ENCODE assay signal across 8 cellular contexts in the genomic region with DNA sequence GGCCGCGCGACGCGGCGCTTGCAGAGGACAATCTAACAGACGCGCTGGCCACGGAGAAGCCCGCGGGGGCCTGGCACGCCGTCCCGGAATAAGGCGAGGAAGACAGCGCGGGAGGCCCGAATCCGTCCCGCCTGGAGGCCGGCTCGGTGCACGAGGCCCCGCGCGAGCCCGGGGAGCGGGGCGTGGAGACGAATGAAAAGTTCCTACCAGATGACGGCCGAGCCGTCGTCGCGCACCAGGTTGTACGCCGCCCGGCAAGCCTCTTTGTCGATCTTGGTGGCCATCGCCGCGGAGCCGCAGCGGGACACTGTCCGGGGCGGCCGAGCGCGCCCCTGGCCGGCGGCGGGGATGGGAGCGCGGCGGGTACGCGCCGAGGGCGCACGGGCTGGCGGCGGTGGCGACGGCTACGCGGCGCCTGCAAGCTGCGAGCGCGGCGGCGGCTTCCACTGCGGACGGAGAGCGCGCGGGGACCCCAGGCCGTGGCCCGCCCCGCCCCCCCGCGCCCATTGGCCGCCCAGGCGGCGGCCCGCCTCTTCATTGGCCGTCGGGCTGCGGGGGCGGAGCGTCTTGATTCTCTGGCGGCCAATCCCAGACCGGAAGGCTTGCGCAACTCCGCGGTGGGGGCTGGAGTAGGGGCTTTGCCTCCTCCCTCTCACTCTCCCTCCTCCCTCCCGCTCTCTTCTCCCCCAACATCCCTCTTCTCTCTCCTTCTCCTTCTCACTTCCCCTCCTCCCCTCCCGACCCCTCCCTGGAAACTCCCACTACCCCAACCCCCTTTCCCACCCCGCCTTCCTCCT. TPM values are rescaled to one million over a fixed set of nuclear protein-coding genes. Genes with fewer than 3 reads are reported as not detected.
DNase-seq lines count a peak whose midpoint lies in the region; ATAC-seq, FAIRE-seq and TF ChIP-seq lines count a peak whose summit lies in the region.

COTL1 (minus strand) TSS at position 448 of the 797 bp plus-strand sequence; CDS start at position 284, 164 bp downstream.

- ATAC-seq in GM21423 (IDR thresholded peaks at IDR 0.05; ENCODE audit: unreplicated experiment) = peak; percentile 85

- no TSS peak for BruUV-seq in endothelial cell of umbilical vein (replicated peaks; lab: Mats Ljungman, UMichigan)

- H3K27me3 ChIP-seq in HUES64 (ENCODE audit: insufficient read depth, low read length) = peaks cover 7% of the 10 kb centered on the region
- H3K27me3 ChIP-seq in OCI-LY1 (ENCODE audit: insufficient read depth, low read length) = no peaks in the 10 kb centered on the region
- no peaks in the 10 kb centered on the region for H3K27me3 ChIP-seq in endothelial cell of umbilical vein (ENCODE audit: control insufficient read depth in 2 of 2, insufficient read depth in 2 of 2, low read length in 2 of 2)

- dilution Hi-C loops in endothelial cell of umbilical vein (cut with MboI; ENCODE audit: extremely low pct_ligation_motif_present, low sequenced_read_pairs) = loop anchor here (25.0 kb wide), 1 partner anchor 106 kb away; the partner anchor contains the start of gene MEAK7

- H3K9ac ChIP-seq in HUES64 (ENCODE audit: low read depth, low read length) (peak within 1 kb of the TSS; percentile 75), OCI-LY1 (ENCODE audit: low read length) (peak within 1 kb of the TSS; percentile 95), endothelial cell of umbilical vein (replicated peaks; ENCODE audit: extremely low read depth, insufficient read depth, low read length) (peak within 1 kb of the TSS; percentile 73)

- H3K27ac ChIP-seq in HUES64 (ENCODE audit: low read depth, low read length) (peak within 1 kb of the TSS; percentile 89), OCI-LY1 (ENCODE audit: low read depth, low read length, poor library complexity, severe bottlenecking) (peak within 1 kb of the TSS; percentile 76), endothelial cell of umbilical vein (ENCODE audit: insufficient read depth, low read depth, low read length) (peak within 1 kb of the TSS; percentile 57)

- H3F3A ChIP-seq in OCI-LY1 (ENCODE audit: insufficient read depth, low read length) = no peaks in the 10 kb centered on the region

- peak; percentile 93 for FAIRE-seq in endothelial cell of umbilical vein (lab: Jason Lieb, UNC)

- H3K79me2 ChIP-seq in OCI-LY1 (ENCODE audit: insufficient read depth, low read length) = peaks cover 44% of the 10 kb centered on the region
- H3K79me2 ChIP-seq in endothelial cell of umbilical vein (ENCODE audit: control insufficient read depth, insufficient read depth, low read length) = peaks cover 46% of the 10 kb centered on the region

- peak within 1 kb of the TSS; percentile 79 for H3K4me2 ChIP-seq in OCI-LY1 (ENCODE audit: low read length)
- H3K4me2 ChIP-seq in endothelial cell of umbilical vein (ENCODE audit: insufficient read depth, low read length) = peak within 1 kb of the TSS; percentile 97

- no peaks in the 10 kb centered on the region for H3K9me2 ChIP-seq in OCI-LY1 (ENCODE audit: low read depth, low read length)

- H4K20me1 ChIP-seq in OCI-LY1 (ENCODE audit: insufficient read depth, low read length) (no peaks in the 10 kb centered on the region), endothelial cell of umbilical vein (replicated peaks; ENCODE audit: control insufficient read depth, extremely low read depth, insufficient read depth, low read length) (no peaks in the 10 kb centered on the region)

- TF ChIP-seq CTCF in OCI-LY1 (IDR thresholded peaks at IDR 0.05; ENCODE audit: low read length) (no peak), endothelial cell of umbilical vein (IDR thresholded peaks at IDR 0.05; ENCODE audit: extremely low read depth in 1 of 2, insufficient read depth in 1 of 2, low read depth in 1 of 2, low read length in 2 of 2) (no peak)

- intact Hi-C loops in endothelial cell of umbilical vein (cut with micrococcal nuclease) = loop anchor here (1.0 to 2.0 kb wide), 5 partner anchors 15 to 107 kb away; no protein-coding TSS in a partner anchor

- DNase-seq in Caki2 (ENCODE audit: low read depth) = peak; percentile 97
- peak; percentile 98 for DNase-seq in activated CD8-positive, alpha-beta memory T cell treated with anti-CD3 and anti-CD28 coated beads, Interleukin-2, amount 50 U/mL, for 4 hours
- peak; percentile 93 for DNase-seq in endothelial cell of umbilical vein (ENCODE audit: low read depth, low spot score)
- DNase-seq in middle frontal gyrus (ENCODE audit: extremely low spot score, low spot score) = peak; percentile 92
- DNase-seq in stimulated activated CD8-positive, alpha-beta memory T cell treated with anti-CD3 and anti-CD28 coated beads, Interleukin-2, amount 100 ng/mL, for 1 hour (ENCODE audit: low read depth in 2 of 2) = peak; percentile 89 to 96

- POLR2A ChIA-PET in endothelial cell of umbilical vein (lab: Charles Lee) = interaction anchor here (0.6 to 1.6 kb wide), 3 partner anchors 85 to 97 kb away, joined by 3 to 14 read pairs (median 4); no protein-coding TSS in a partner anchor

- H3K4me1 ChIP-seq in HUES64 (ENCODE audit: insufficient read depth, low read length) (peaks cover 25% of the 10 kb centered on the region; the same call in 1 of the 2 replicates), OCI-LY1 (ENCODE audit: insufficient read depth, low read length, severe bottlenecking) (peaks cover 49% of the 10 kb centered on the region), endothelial cell of umbilical vein (ENCODE audit: control insufficient read depth, extremely low read depth, insufficient read depth, low read length) (peaks cover 31% of the 10 kb centered on the region)

- peak; percentile 93 for TF ChIP-seq POLR2A in endothelial cell of umbilical vein (IDR thresholded peaks at IDR 0.05; ENCODE audit: low read depth, low read length)

- H3K36me3 ChIP-seq in HUES64 (ENCODE audit: insufficient read depth, low read length) = peaks cover 18% of the 10 kb centered on the region; the same call in 1 of the 2 replicates
- peaks cover 44% of the 10 kb centered on the region for H3K36me3 ChIP-seq in OCI-LY1 (ENCODE audit: insufficient read depth, low read length)
- peaks cover 0 to 2% of the 10 kb centered on the region in 2 experiments for H3K36me3 ChIP-seq in endothelial cell of umbilical vein (ENCODE audit: control insufficient read depth in 2 of 2, extremely low read depth in 1 of 2, insufficient read depth in 2 of 2, low read length in 2 of 2)

- in situ Hi-C loops in Caki2 (cut with HindIII; ENCODE audit: low pct_unique_long_range_greater_than_20kb, low sequenced_read_pairs) = no loop called here

- WGBS in HUES64 = under 1% methylated on average over 100 of the region's 100 CpGs

- CTCF ChIA-PET in endothelial cell of umbilical vein (lab: Charles Lee) = interaction anchor here (0.8 to 7.3 kb wide), 7 partner anchors 15 to 353 kb away, joined by 3 to 74 read pairs (median 3); partner anchors contain the start of gene MEAK7

- H3K9me3 ChIP-seq in HUES64 (ENCODE audit: insufficient read depth, low read depth, low read length) (no peaks in the 10 kb centered on the region), OCI-LY1 (ENCODE audit: low read length) (no peaks in the 10 kb centered on the region), endothelial cell of umbilical vein (replicated peaks; ENCODE audit: control insufficient read depth, insufficient read depth, low read length) (no peaks in the 10 kb centered on the region)

- H3K4me3 ChIP-seq in HUES64 (ENCODE audit: low read length) = peak within 1 kb of the TSS; percentile 77
- H3K4me3 ChIP-seq in OCI-LY1 (ENCODE audit: low read depth, low read length, poor library complexity, severe bottlenecking) = peak within 1 kb of the TSS; percentile 98
- peak within 1 kb of the TSS; percentile 81 to 94 (median 84) for H3K4me3 ChIP-seq in endothelial cell of umbilical vein (replicated peaks in 1 of 3; ENCODE audit: insufficient read depth in 1 of 3, low read depth in 1 of 3, low read length in 3 of 3)

- no peak within 1 kb of the TSS for H2AFZ ChIP-seq in OCI-LY1 (ENCODE audit: low read length)
- peak within 1 kb of the TSS; percentile 50 for H2AFZ ChIP-seq in endothelial cell of umbilical vein (ENCODE audit: low read depth, low read length)

- H3K9me1 ChIP-seq in endothelial cell of umbilical vein (replicated peaks; ENCODE audit: control insufficient read depth, extremely low read depth, insufficient read depth, low read length) = no peaks in the 10 kb centered on the region

TF ChIP-seq in endothelial cell of umbilical vein, 7 proteins besides CTCF, POLR2A, EP300 and RAD21:
- TF ChIP-seq EZH2 (IDR thresholded peaks at IDR 0.05; ENCODE audit: borderline replicate concordance, low read depth, low read length, severe bottlenecking) (no peak), FOS (IDR thresholded peaks at IDR 0.05; ENCODE audit: borderline replicate concordance, insufficient read depth, low read length) (no peak), MAX (IDR thresholded peaks at IDR 0.05; ENCODE audit: insufficient read depth, insufficient read length) (no peak), GATA2 (IDR thresholded peaks at IDR 0.05; ENCODE audit: insufficient read depth, insufficient read length, low read depth, low read length) (no peak), MYC (IDR thresholded peaks at IDR 0.05; ENCODE audit: low read depth, low read length) (no peak), POLR2AphosphoS5 (IDR thresholded peaks at IDR 0.05; ENCODE audit: insufficient read depth, low read depth, low read length) (peak; percentile 95), JUN (IDR thresholded peaks at IDR 0.05; ENCODE audit: borderline replicate concordance, insufficient read depth, insufficient read length, low read depth) (no peak)
TF ChIP-seq in endothelial cell of umbilical vein: peak in this region for 1.

RNA-seq across cellular contexts. Expression of gene COTL1, which starts in this region (rescaled TPM):
- total RNA-seq in Caki2 (2014; rRNA removed; shearing (Covaris generic); ENCODE audit: low replicate concordance) = 294 and 317 TPM in 2 replicates
- 158 TPM for polyA plus RNA-seq in HUES64 (2013, experiment 1 of 2)
- 213 TPM for polyA plus RNA-seq in HUES64 (2013, experiment 2 of 2)
- 132 and 200 TPM in 2 replicates for total RNA-seq in endothelial cell of umbilical vein
- 65.6 and 90.0 TPM in 2 replicates for polyA plus RNA-seq in endothelial cell of umbilical vein
- 99.8 and 106 TPM in 2 replicates for polyA plus RNA-seq in endothelial cell of umbilical vein (2011; cell fraction: cytosol; rRNA removed)
- polyA plus RNA-seq in endothelial cell of umbilical vein (2011; cell fraction: nucleus; rRNA removed) = 39.3 and 41.3 TPM in 2 replicates
- 193 and 246 TPM in 2 replicates for polyA plus RNA-seq in endothelial cell of umbilical vein (2012)
- 33.3 and 35.2 TPM in 2 replicates for polyA minus RNA-seq in endothelial cell of umbilical vein
- polyA minus RNA-seq in endothelial cell of umbilical vein (2011; cell fraction: cytosol; rRNA and poly(A)+ RNA removed) = 48.9 TPM
- polyA minus RNA-seq in endothelial cell of umbilical vein (2011; cell fraction: nucleus; rRNA and poly(A)+ RNA removed) = 11.0 and 14.6 TPM in 2 replicates

Comparison
In these comparisons a context has a peak if more than half of its experiments do, and no peak if none do; other contexts are left out.
1. Peak in every context shown above with its lines: DNase-seq, ATAC-seq, H3K4me3 ChIP-seq and H3K27ac ChIP-seq.